Comparison of ENCODE assay signal across 15 cellular contexts in the genomic region with DNA sequence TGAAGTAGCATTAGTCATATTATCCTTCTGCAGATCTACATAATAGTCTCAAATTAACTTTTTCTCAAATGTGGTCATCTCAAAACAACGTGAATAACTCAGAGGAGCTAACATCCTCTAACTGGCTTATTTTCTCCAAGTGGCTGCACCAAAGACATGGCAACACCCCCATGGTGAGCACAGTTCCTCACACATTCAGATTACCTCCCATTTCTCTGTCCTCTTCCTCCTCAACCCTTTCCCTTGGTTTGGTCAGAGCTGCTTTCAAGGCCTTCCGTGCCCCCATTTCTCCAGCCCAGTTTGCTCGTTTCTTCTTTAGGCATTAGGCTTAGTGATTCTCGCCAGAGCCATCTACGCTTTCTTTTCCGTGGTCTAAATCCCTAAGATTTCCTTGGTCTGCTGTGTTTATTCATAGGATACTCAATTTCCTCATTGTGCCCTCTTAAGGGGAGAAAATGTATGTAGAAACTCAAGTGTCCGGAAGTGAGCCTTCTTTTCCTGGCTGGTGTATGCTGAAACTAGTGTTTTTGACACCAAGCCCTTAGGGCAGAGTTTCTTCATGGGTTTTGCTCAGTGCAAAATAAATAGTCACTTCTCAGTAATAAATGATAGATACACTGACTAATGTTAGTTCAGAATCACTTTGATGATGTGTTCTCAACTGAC. TPM values are rescaled to one million over a fixed set of nuclear protein-coding genes. Genes with fewer than 3 reads are reported as not detected.
A peak's percentile ranks its signal among the peaks of the same experiment; 100 is the strongest.
DNase-seq lines count a peak whose midpoint lies in the region; ATAC-seq and TF ChIP-seq lines count a peak whose summit lies in the region.
"Had no signal": no experiment of that assay in that cellular context is flagged by ENCODE, and none has a peak within 500 bp of the region (broad histone marks: within the 10 kb centered on the region; RNA-seq: fewer than 3 reads in every experiment).

No MANE protein-coding gene starts in this region.

- H3K9ac ChIP-seq in GM23248: no peak overlapping the region

- no peaks in the 10 kb centered on the region for H4K20me1 ChIP-seq in GM23248 (ENCODE audit: insufficient read depth)

- in situ Hi-C loops in GM23248 (cut with MboI): loop anchor here (10.0 kb wide), 1 partner anchor 130 kb away; no protein-coding TSS in a partner anchor

- H3K79me2 ChIP-seq in GM23248 (ENCODE audit: insufficient read depth): peaks cover 73% of the 10 kb centered on the region

- no peak for TF ChIP-seq CTCF in fibroblast of mammary gland (conservative IDR thresholded peaks at IDR 0.05; ENCODE audit: control insufficient read depth, insufficient read depth, low read depth, low read length)

- no peaks in the 10 kb centered on the region for H3K9me3 ChIP-seq in GM23248 (ENCODE audit: low read depth)
- H3K9me3 ChIP-seq: neutrophil had no signal

- H3K4me1 ChIP-seq in GM23248 (ENCODE audit: insufficient read depth): peaks cover 17% of the 10 kb centered on the region

- DNase-seq in GM23248 (peak; percentile 67), RPMI7951 (ENCODE audit: low read depth) (peak; percentile 82), fibroblast of mammary gland (ENCODE audit: low read depth) (peak; percentile 34), renal cortical epithelial cell (ENCODE audit: low read depth) (peak; percentile 74), AG08396 (ENCODE audit: low spot score) (no peak), GF-D8 (lab: John Stamatoyannopoulos, UW) (no peak)
- DNase-seq: activated CD4-positive, alpha-beta memory T cell treated with anti-CD3 and anti-CD28 coated beads for 36 hours; activated naive CD8-positive, alpha-beta T cell treated with anti-CD3 and anti-CD28 coated beads, Interleukin-2, amount 10 ng/mL, durations not matched to agents 7 days and 5 days; DMS153; effector memory CD4-positive, alpha-beta T cell; KG1; stimulated activated CD4-positive, alpha-beta T cell treated with anti-CD3 and anti-CD28 coated beads, Interleukin-4, amount 100 ng/mL, for 24 hours had no signal

- no peak for ATAC-seq in HG02678 (IDR thresholded peaks at IDR 0.05; ENCODE audit: unreplicated experiment)
- ATAC-seq in GM21367 (IDR thresholded peaks at IDR 0.05; ENCODE audit: unreplicated experiment): no peak

- no peak overlapping the region for H2AFZ ChIP-seq in GM23248

- H3K4me2 ChIP-seq in GM23248 (ENCODE audit: unreplicated experiment): peak overlapping the region; percentile 92

- H3K36me3 ChIP-seq in GM23248 (ENCODE audit: low read depth): no peaks in the 10 kb centered on the region
- H3K36me3 ChIP-seq: neutrophil had no signal

- 0 out of 2 replicates have a peak overlapping the region, but pooled peaks have one; percentile 18 for H3K27ac ChIP-seq in GM23248
- H3K27ac ChIP-seq: neutrophil had no signal

- peaks cover 27% of the 10 kb centered on the region; the same call in 1 of the 2 replicates for H3F3A ChIP-seq in GM23248 (ENCODE audit: insufficient read depth)

- H3K27me3 ChIP-seq in GM23248 (replicated peaks; ENCODE audit: insufficient read depth): no peaks in the 10 kb centered on the region

- WGBS in GM23248 (ENCODE audit: low coverage in 1 of 2, low lambda C conversion rate in 2 of 2, missing lambda C conversion rate in 2 of 2), 2 experiments: 75 to 77% methylated on average over 7 of the region's 7 CpGs

- H3K4me3 ChIP-seq in GM23248: peak overlapping the region; percentile 99
- H3K4me3 ChIP-seq in fibroblast of mammary gland (ENCODE audit: control insufficient read depth, low read depth, low read length): no peak overlapping the region

- no peaks in the 10 kb centered on the region for H3K9me2 ChIP-seq in GM23248 (ENCODE audit: insufficient read depth)

RNA-seq across cellular contexts. Expression of gene MET, which starts 2.6 kb away (rescaled TPM):
- total RNA-seq in GM23248 (2014; rRNA removed; shearing (Covaris generic)): 62.3 and 68.8 TPM in 2 replicates
- 25.3 and 27.6 TPM in 2 replicates for polyA plus RNA-seq in GM23248 (2016; fragmentation: Nextera tagmentation; extraction: Ambion mirVana)
- 52.7 and 62.1 TPM in 2 replicates for total RNA-seq in RPMI7951 (2014; rRNA removed; shearing (Covaris generic))
- 217 and 255 TPM in 2 replicates for total RNA-seq in renal cortical epithelial cell
- total RNA-seq: activated naive CD8-positive, alpha-beta T cell treated with anti-CD3 and anti-CD28 coated beads, Interleukin-2, amount 10 ng/mL, durations not matched to agents 7 days and 5 days had no signal

Comparison
In these comparisons a context has a peak if more than half of its experiments do, and no peak if none do; other contexts are left out.
1. DNase-seq: peak in GM23248 (single experiment), RPMI7951 (single experiment), fibroblast of mammary gland (single experiment) and renal cortical epithelial cell (single experiment); none in AG08396 (single experiment) and GF-D8 (single experiment).